12 cellular contexts compared by ENCODE assay signal in genomic region chr9:34958411-34958982, GRCh38. TPM values are rescaled to one million over a fixed set of nuclear protein-coding genes. Genes with fewer than 3 reads are reported as not detected.
DNase-seq lines count a peak whose midpoint lies in the region; TF ChIP-seq lines count a peak whose summit lies in the region.
"Had no signal": no experiment of that assay in that cellular context is flagged by ENCODE, and none has a peak within 500 bp of the region (broad histone marks: within the 10 kb centered on the region; RNA-seq: fewer than 3 reads in every experiment).

No MANE protein-coding gene starts in this region.

- CTCF ChIA-PET in AG04450 (lab: Charles Lee) = interaction anchor here (2.6 kb wide), 1 partner anchor 59 kb away, joined by 8 read pairs; no protein-coding TSS in a partner anchor

- peak overlapping the region; percentile 53 for H3K4me3 Mint-ChIP-seq in endodermal cell

- no peaks in the 10 kb centered on the region for H3K36me3 Mint-ChIP-seq in endodermal cell (ENCODE audit: low read depth)
- H3K36me3 Mint-ChIP-seq: activated naive CD4-positive, alpha-beta T cell treated with anti-CD3 and anti-CD28 coated beads, Interleukin-2, amount 10 ng/mL, durations not matched to agents 7 days and 5 days had no signal

- H3K4me3 ChIP-seq in AG04450 (ENCODE audit: low read depth, low read length) (peak overlapping the region; percentile 25; the same call in 1 of the 2 replicates), endodermal cell (ENCODE audit: low read length) (peak overlapping the region; percentile 54), neutrophil (ENCODE audit: low read depth in 1 of 2, low read length in 1 of 2) (peak overlapping the region; percentile 31 to 53)

- H3K27me3 Mint-ChIP-seq in endodermal cell (ENCODE audit: insufficient read depth) = peaks cover 52% of the 10 kb centered on the region

- H3K27ac ChIP-seq in AG04450 (ENCODE audit: low read depth, low read length) (no peak overlapping the region), endodermal cell (ENCODE audit: low read depth, low read length) (no peak overlapping the region), neutrophil (no peak overlapping the region)
- H3K27ac ChIP-seq: KMS-11 had no signal

- POLR2A ChIA-PET in AG04450 (lab: Yijun Ruan, JAX) = no interaction called here

- WGBS in endodermal cell (ENCODE audit: insufficient coverage in 1 of 2, insufficient read length in 1 of 2), 2 experiments = 25 to 46% methylated on average over 7 to 21 of the region's 21 CpGs

- H3K27me3 ChIP-seq in AG04450 (ENCODE audit: control insufficient read depth, insufficient read depth, low read length) (peaks cover 63% of the 10 kb centered on the region), endodermal cell (ENCODE audit: control insufficient read depth, insufficient read depth, low read length, poor library complexity, severe bottlenecking) (peaks cover 35% of the 10 kb centered on the region), neutrophil (peaks cover 99% of the 10 kb centered on the region)

- no peak overlapping the region for H3K27ac Mint-ChIP-seq in endodermal cell
- H3K27ac Mint-ChIP-seq: activated naive CD4-positive, alpha-beta T cell treated with anti-CD3 and anti-CD28 coated beads, Interleukin-2, amount 10 ng/mL, durations not matched to agents 7 days and 5 days had no signal

- no peak for TF ChIP-seq CTCF in AG04450 (IDR thresholded peaks at IDR 0.05; ENCODE audit: low read depth, low read length)
- no peak for TF ChIP-seq CTCF in endodermal cell (conservative IDR thresholded peaks at IDR 0.05)
- TF ChIP-seq CTCF in neutrophil (IDR thresholded peaks at IDR 0.05) = no peak

- peaks cover 11% of the 10 kb centered on the region for H3K4me1 ChIP-seq in endodermal cell (ENCODE audit: control insufficient read depth, insufficient read depth, low read length)
- H3K4me1 ChIP-seq in neutrophil (ENCODE audit: control insufficient read depth in 1 of 2, insufficient read depth in 1 of 2, low read depth in 1 of 2, low read length in 1 of 2) = peaks cover 6 to 10% of the 10 kb centered on the region in 2 experiments

- H3K9me3 ChIP-seq in AG04450 (ENCODE audit: control insufficient read depth, insufficient read depth, low read length) (no peaks in the 10 kb centered on the region; the same call in 1 of the 2 replicates), endodermal cell (ENCODE audit: control insufficient read depth, low read length) (no peaks in the 10 kb centered on the region), neutrophil (no peaks in the 10 kb centered on the region)

- TF ChIP-seq RAD21 in Ishikawa (IDR thresholded peaks at IDR 0.05; ENCODE audit: low read depth) = no peak

- DNase-seq in AG04450 (ENCODE audit: low read depth, low spot score) (no peak), endodermal cell (no peak), AG08395 (ENCODE audit: low spot score) (no peak), NCI-H2029 treated with DMSO at 0.1 percent for 48 hours (lab: John Stamatoyannopoulos, UW) (no peak)
- DNase-seq in activated effector memory CD4-positive, alpha-beta T cell treated with anti-CD3 and anti-CD28 coated beads, Interleukin-2, amount 50 U/mL, for 16 hours = no peak
- DNase-seq in stimulated activated CD4-positive, alpha-beta T cell treated with anti-CD3 and anti-CD28 coated beads, Interleukin-2, amount 100 ng/mL, for 48 hours = no peak
- DNase-seq: GDM1, hippocampal formation had no signal

- no peak overlapping the region for H3K9ac ChIP-seq in endodermal cell (ENCODE audit: extremely low read depth, low read length, poor library complexity, severe bottlenecking)
- H3K9ac ChIP-seq: KMS-11 had no signal

- H3K4me1 Mint-ChIP-seq in endodermal cell = peaks cover 25% of the 10 kb centered on the region
- H3K4me1 Mint-ChIP-seq: activated naive CD4-positive, alpha-beta T cell treated with anti-CD3 and anti-CD28 coated beads, Interleukin-2, amount 10 ng/mL, durations not matched to agents 7 days and 5 days had no signal

- H3K36me3 ChIP-seq in endodermal cell (ENCODE audit: control insufficient read depth, insufficient read depth, low read length) (no peaks in the 10 kb centered on the region), neutrophil (no peaks in the 10 kb centered on the region)

- H3K9me3 Mint-ChIP-seq in endodermal cell = no peaks in the 10 kb centered on the region
- H3K9me3 Mint-ChIP-seq: activated naive CD4-positive, alpha-beta T cell treated with anti-CD3 and anti-CD28 coated beads, Interleukin-2, amount 10 ng/mL, durations not matched to agents 7 days and 5 days had no signal

- no peak for TF ChIP-seq EP300 in Ishikawa (IDR thresholded peaks at IDR 0.05; ENCODE audit: borderline replicate concordance)

TF ChIP-seq in Ishikawa, 13 proteins besides CTCF, POLR2A, EP300 and RAD21:
- TF ChIP-seq, protein P1, sequence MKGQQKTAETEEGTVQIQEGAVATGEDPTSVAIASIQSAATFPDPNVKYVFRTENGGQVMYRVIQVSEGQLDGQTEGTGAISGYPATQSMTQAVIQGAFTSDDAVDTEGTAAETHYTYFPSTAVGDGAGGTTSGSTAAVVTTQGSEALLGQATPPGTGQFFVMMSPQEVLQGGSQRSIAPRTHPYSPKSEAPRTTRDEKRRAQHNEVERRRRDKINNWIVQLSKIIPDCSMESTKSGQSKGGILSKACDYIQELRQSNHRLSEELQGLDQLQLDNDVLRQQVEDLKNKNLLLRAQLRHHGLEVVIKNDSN (IDR thresholded peaks at IDR 0.05) = no peak
- TF ChIP-seq CEBPB (IDR thresholded peaks at IDR 0.05) = no peak
- peak; percentile 10; the same call in 1 of the 2 replicates for TF ChIP-seq ZBTB7A (IDR thresholded peaks at IDR 0.05; ENCODE audit: low read depth)
- no peak for TF ChIP-seq CREB1 (IDR thresholded peaks at IDR 0.05; ENCODE audit: low read depth)
- no peak for TF ChIP-seq TCF12 (IDR thresholded peaks at IDR 0.05; ENCODE audit: low read depth)
- TF ChIP-seq, protein P2, sequence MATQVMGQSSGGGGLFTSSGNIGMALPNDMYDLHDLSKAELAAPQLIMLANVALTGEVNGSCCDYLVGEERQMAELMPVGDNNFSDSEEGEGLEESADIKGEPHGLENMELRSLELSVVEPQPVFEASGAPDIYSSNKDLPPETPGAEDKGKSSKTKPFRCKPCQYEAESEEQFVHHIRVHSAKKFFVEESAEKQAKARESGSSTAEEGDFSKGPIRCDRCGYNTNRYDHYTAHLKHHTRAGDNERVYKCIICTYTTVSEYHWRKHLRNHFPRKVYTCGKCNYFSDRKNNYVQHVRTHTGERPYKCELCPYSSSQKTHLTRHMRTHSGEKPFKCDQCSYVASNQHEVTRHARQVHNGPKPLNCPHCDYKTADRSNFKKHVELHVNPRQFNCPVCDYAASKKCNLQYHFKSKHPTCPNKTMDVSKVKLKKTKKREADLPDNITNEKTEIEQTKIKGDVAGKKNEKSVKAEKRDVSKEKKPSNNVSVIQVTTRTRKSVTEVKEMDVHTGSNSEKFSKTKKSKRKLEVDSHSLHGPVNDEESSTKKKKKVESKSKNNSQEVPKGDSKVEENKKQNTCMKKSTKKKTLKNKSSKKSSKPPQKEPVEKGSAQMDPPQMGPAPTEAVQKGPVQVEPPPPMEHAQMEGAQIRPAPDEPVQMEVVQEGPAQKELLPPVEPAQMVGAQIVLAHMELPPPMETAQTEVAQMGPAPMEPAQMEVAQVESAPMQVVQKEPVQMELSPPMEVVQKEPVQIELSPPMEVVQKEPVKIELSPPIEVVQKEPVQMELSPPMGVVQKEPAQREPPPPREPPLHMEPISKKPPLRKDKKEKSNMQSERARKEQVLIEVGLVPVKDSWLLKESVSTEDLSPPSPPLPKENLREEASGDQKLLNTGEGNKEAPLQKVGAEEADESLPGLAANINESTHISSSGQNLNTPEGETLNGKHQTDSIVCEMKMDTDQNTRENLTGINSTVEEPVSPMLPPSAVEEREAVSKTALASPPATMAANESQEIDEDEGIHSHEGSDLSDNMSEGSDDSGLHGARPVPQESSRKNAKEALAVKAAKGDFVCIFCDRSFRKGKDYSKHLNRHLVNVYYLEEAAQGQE (IDR thresholded peaks at IDR 0.05; ENCODE audit: low read depth) = no peak
- no peak for TF ChIP-seq YY1 (IDR thresholded peaks at IDR 0.05; ENCODE audit: low read depth)

RNA-seq across cellular contexts. Expression of gene PHF24, which starts 0.4 kb away (rescaled TPM):
- not detected in 2 replicates for polyA plus RNA-seq in AG04450 (2011; rRNA removed)
- polyA minus RNA-seq in AG04450 (2011; rRNA and poly(A)+ RNA removed) = not detected in 2 replicates
- total RNA-seq in endodermal cell = 1 to 10 TPM; 1.9 to 2.7 TPM
- 1.0 TPM for polyA plus RNA-seq in endodermal cell (2013, experiment 1 of 2)
- 0.66 TPM for polyA plus RNA-seq in endodermal cell (2013, experiment 2 of 2)

RNA-seq across cellular contexts. Expression of gene DNAJB5, which starts 31.0 kb away (rescaled TPM):
- 5.1 and 9.5 TPM in 2 replicates for polyA plus RNA-seq in AG04450 (2011; rRNA removed)
- polyA minus RNA-seq in AG04450 (2011; rRNA and poly(A)+ RNA removed) = 5.2 and 6.5 TPM in 2 replicates
- total RNA-seq in endodermal cell = 10 to 100 TPM; 19.8 to 40.1 TPM
- polyA plus RNA-seq in endodermal cell (2013, experiment 1 of 2) = 48.8 TPM
- 49.6 TPM for polyA plus RNA-seq in endodermal cell (2013, experiment 2 of 2)
